ENCODE assay signal across 8 cellular contexts in genomic region chr3:50259432-50260026, GRCh38. TPM values are rescaled to one million over a fixed set of nuclear protein-coding genes. Genes with fewer than 3 reads are reported as not detected.
A peak's percentile ranks its signal among the peaks of the same experiment; 100 is the strongest.
DNase-seq lines count a peak whose midpoint lies in the region; ATAC-seq, FAIRE-seq and TF ChIP-seq lines count a peak whose summit lies in the region.

No MANE protein-coding gene starts in this region.

- H3K27ac ChIP-seq in GM23248, result peak overlapping the region; percentile 53
- peak overlapping the region; percentile 93 for H3K27ac ChIP-seq in VCaP
- H3K27ac ChIP-seq in HepG2 (ENCODE audit: extremely low read length, insufficient read depth, low read length), result peak overlapping the region; percentile 99
- H3K27ac ChIP-seq in uterus, result peak overlapping the region; percentile 97 to 99

- no TSS peak for BruUV-seq in Calu3 (replicated peaks; lab: Mats Ljungman, UMichigan)
- BruUV-seq in HepG2 (replicated peaks; lab: Mats Ljungman, UMichigan), result TSS peak; percentile 36

- H3K4me1 Mint-ChIP-seq in Calu3 (ENCODE audit: low read depth, unreplicated experiment), result peaks cover 9% of the 10 kb centered on the region

- POLR2A ChIA-PET in HepG2 (lab: Yijun Ruan, JAX), result interaction anchor here (0.6 to 8.0 kb wide), 26 partner anchors 8 to 78 kb away, joined by 3 to 155 read pairs (median 8); partner anchors contain the start of genes GNAI2, HYAL1, HYAL2 and HYAL3

- H3K4me1 ChIP-seq in GM23248 (ENCODE audit: insufficient read depth) (peaks cover 13% of the 10 kb centered on the region), HepG2 (ENCODE audit: insufficient read depth, low read length) (peaks cover 53% of the 10 kb centered on the region), uterus (peaks cover 0 to 20% of the 10 kb centered on the region in 2 donors), BE2C (peaks cover 4% of the 10 kb centered on the region)

- no peak for TF ChIP-seq POLR2A in HepG2 (IDR thresholded peaks at IDR 0.05; ENCODE audit: insufficient read depth in 1 of 2, low read depth in 2 of 2, low read length in 2 of 2)
- no peak for TF ChIP-seq POLR2A in uterus (IDR thresholded peaks at IDR 0.05)

- H3K27me3 Mint-ChIP-seq in Calu3 (ENCODE audit: unreplicated experiment), result no peaks in the 10 kb centered on the region

- H4K20me1 ChIP-seq in GM23248 (ENCODE audit: insufficient read depth), result no peaks in the 10 kb centered on the region
- no peaks in the 10 kb centered on the region for H4K20me1 ChIP-seq in HepG2 (ENCODE audit: insufficient read depth, low read length)

- CTCF ChIA-PET in Calu3 (lab: Charles Lee) (interaction anchor here (0.6 to 1.2 kb wide), 11 partner anchors 10 to 222 kb away, joined by 3 to 14 read pairs (median 5); partner anchors contain the start of genes GNAI2, HYAL3, NAA80 and SEMA3B), HepG2 (lab: Yijun Ruan, JAX; ENCODE audit: low intra/inter-chr PET ratio, low total read pairs) (interaction anchor here (1.3 to 3.0 kb wide), 2 partner anchors 13 to 67 kb away, joined by 4 to 81 read pairs; no protein-coding TSS in a partner anchor)

- in situ Hi-C loops in GM23248 (cut with MboI) (no loop called here), HepG2 (cut with HindIII; ENCODE audit: extremely low pct_ligation_motif_present, low pct_unique_long_range_greater_than_20kb) (loop anchor here (5.0 kb wide), 1 partner anchor 63 kb away; the partner anchor contains the start of gene HYAL2)

- DNase-seq in Calu3, result no peak
- no peak for DNase-seq in GM23248
- DNase-seq in HepG2 (ENCODE audit: low spot score), result no peak
- DNase-seq in uterus, result no peak
- no peak for DNase-seq in BE2C
- no peak for DNase-seq in activated CD4-positive, alpha-beta T cell treated with anti-CD3 and anti-CD28 coated beads, Interleukin-2, amount 50 U/mL, for 4 hours

- ATAC-seq in HepG2 (peak; percentile 0; the same call in 2 of the 3 replicates), HG02763 (IDR thresholded peaks at IDR 0.05; ENCODE audit: unreplicated experiment) (no peak)

- TF ChIP-seq RAD21 in HepG2 (CRISPR knock-in tag; IDR thresholded peaks at IDR 0.05), result no peak

- peaks cover 13% of the 10 kb centered on the region for H3K36me3 ChIP-seq in GM23248 (ENCODE audit: low read depth)
- H3K36me3 ChIP-seq in HepG2 (replicated peaks in 1 of 2; ENCODE audit: control insufficient read depth in 1 of 2, insufficient read depth in 2 of 2, low read length in 2 of 2), result peaks cover 13 to 26% of the 10 kb centered on the region in 2 experiments
- H3K36me3 ChIP-seq in uterus, result no peaks in the 10 kb centered on the region
- peaks cover 4% of the 10 kb centered on the region for H3K36me3 ChIP-seq in BE2C

- TF ChIP-seq CTCF in Calu3 (IDR thresholded peaks at IDR 0.05; ENCODE audit: unreplicated experiment) (no peak), VCaP (conservative IDR thresholded peaks at IDR 0.05) (no peak), HepG2 (CRISPR knock-in tag; IDR thresholded peaks at IDR 0.05) (no peak), uterus (IDR thresholded peaks at IDR 0.05) (no peak), BE2C (IDR thresholded peaks at IDR 0.05; ENCODE audit: low read depth, low read length) (no peak)

- H2AFZ ChIP-seq in GM23248 (no peak overlapping the region), HepG2 (ENCODE audit: low read length) (no peak overlapping the region)

- H3K27ac Mint-ChIP-seq in Calu3 (ENCODE audit: unreplicated experiment), result peak overlapping the region; percentile 77

- H3K9ac ChIP-seq in GM23248, result peak overlapping the region; percentile 84
- H3K9ac ChIP-seq in HepG2 (ENCODE audit: insufficient read depth, low read depth, low read length), result peak overlapping the region; percentile 94

- peaks cover 48% of the 10 kb centered on the region for H3K36me3 Mint-ChIP-seq in Calu3 (ENCODE audit: insufficient read depth, unreplicated experiment)

- peaks cover 6% of the 10 kb centered on the region; the same call in 1 of the 2 replicates for H3F3A ChIP-seq in GM23248 (ENCODE audit: insufficient read depth)

- H3K79me2 ChIP-seq in GM23248 (ENCODE audit: insufficient read depth), result peaks cover 29% of the 10 kb centered on the region
- peaks cover 12% of the 10 kb centered on the region for H3K79me2 ChIP-seq in HepG2 (ENCODE audit: insufficient read depth, low read length)

- no peak overlapping the region for H3K4me3 ChIP-seq in GM23248
- peak overlapping the region; percentile 18 to 76 (median 24) for H3K4me3 ChIP-seq in HepG2 (replicated peaks in 1 of 3; ENCODE audit: insufficient read depth in 1 of 3, low read depth in 2 of 3, low read length in 3 of 3)
- H3K4me3 ChIP-seq in uterus, result peak overlapping the region in 1 of 2 donors; percentile 48
- H3K4me3 ChIP-seq in BE2C (ENCODE audit: low read depth, low read length), result no peak overlapping the region

- H3K4me3 Mint-ChIP-seq in Calu3 (ENCODE audit: low read depth, unreplicated experiment), result peak overlapping the region; percentile 54

- WGBS in GM23248 (ENCODE audit: low coverage in 1 of 2, low lambda C conversion rate in 2 of 2, missing lambda C conversion rate in 2 of 2), 2 experiments, result 58 to 64% methylated on average over 18 of the region's 18 CpGs
- WGBS in HepG2 (ENCODE audit: low lambda C conversion rate), result 57% methylated on average over 14 of the region's 18 CpGs

- no peak for TF ChIP-seq EP300 in HepG2 (IDR thresholded peaks at IDR 0.05; ENCODE audit: low read depth in 2 of 2, low read length in 2 of 2)
- no peak for TF ChIP-seq EP300 in HepG2 (CRISPR knock-in tag; IDR thresholded peaks at IDR 0.05; ENCODE audit: borderline replicate concordance)

- FAIRE-seq in HepG2 (lab: Jason Lieb, UNC), result no peak

- intact Hi-C loops in Calu3 (cut with micrococcal nuclease; ENCODE audit: unreplicated experiment) (no loop called here), HepG2 (cut with micrococcal nuclease; ENCODE audit: unreplicated experiment) (loop anchor here (1.0 to 5.0 kb wide), 2 partner anchors 14 to 43 kb away; partner anchors contain the start of gene HYAL1), uterus (cut with DNase I; ENCODE audit: low total_unique reads) (no loop called here)

- H3K27me3 ChIP-seq in GM23248 (replicated peaks; ENCODE audit: insufficient read depth), result no peaks in the 10 kb centered on the region
- no peaks in the 10 kb centered on the region for H3K27me3 ChIP-seq in HepG2 (ENCODE audit: control insufficient read depth in 1 of 2, insufficient read depth in 2 of 2, low read length in 2 of 2)
- H3K27me3 ChIP-seq in uterus, result no peaks in the 10 kb centered on the region
- H3K27me3 ChIP-seq in BE2C, result no peaks in the 10 kb centered on the region

- H3K9me3 Mint-ChIP-seq in Calu3 (ENCODE audit: low read depth, unreplicated experiment), result no peaks in the 10 kb centered on the region

- H3K9me3 ChIP-seq in GM23248 (ENCODE audit: low read depth) (no peaks in the 10 kb centered on the region), HepG2 (ENCODE audit: low read length) (no peaks in the 10 kb centered on the region), uterus (no peaks in the 10 kb centered on the region), BE2C (no peaks in the 10 kb centered on the region)

- H3K9me2 ChIP-seq in GM23248 (ENCODE audit: insufficient read depth), result no peaks in the 10 kb centered on the region

- H3K4me2 ChIP-seq in GM23248 (ENCODE audit: unreplicated experiment), result no peak overlapping the region
- H3K4me2 ChIP-seq in HepG2 (ENCODE audit: low read depth, low read length), result peak overlapping the region; percentile 88

RNA-seq across cellular contexts. Expression of gene SEMA3B, which starts 9.4 kb away (rescaled TPM):
- total RNA-seq in Calu3 (2022), result 20.3 and 25.7 TPM in 2 replicates
- 8.8 and 13.3 TPM in 2 replicates for total RNA-seq in GM23248 (2014; rRNA removed; shearing (Covaris generic))
- polyA plus RNA-seq in GM23248 (2016; fragmentation: Nextera tagmentation; extraction: Ambion mirVana), result 7.6 and 8.4 TPM in 2 replicates
- 25.6 and 93.2 TPM in 2 replicates for total RNA-seq in HepG2 (2016; rRNA removed; fragmentation: Illumina TruSeq; extraction: Trizol)
- 12.3 and 13.3 TPM in 2 replicates for total RNA-seq in HepG2 (2016; cell fraction: cytosol; rRNA removed; fragmentation: Illumina TruSeq; extraction: Trizol; ENCODE audit: low read depth)
- total RNA-seq in HepG2 (2016; cell fraction: insoluble cytoplasmic fraction; rRNA removed; fragmentation: Illumina TruSeq; extraction: Trizol), result 23.5 and 94.1 TPM in 2 replicates
- total RNA-seq in HepG2 (2016; cell fraction: membrane; rRNA removed; fragmentation: Illumina TruSeq; extraction: Trizol), result 18.0 and 19.0 TPM in 2 replicates
- 106 and 120 TPM in 2 replicates for total RNA-seq in HepG2 (2016; cell fraction: nucleus; rRNA removed; fragmentation: Illumina TruSeq; extraction: Trizol)
- polyA plus RNA-seq in HepG2 (2011; rRNA removed), result 158 and 173 TPM in 2 replicates
- 99.8 and 199 TPM in 2 replicates for polyA plus RNA-seq in HepG2 (2011; cell fraction: cytosol; rRNA removed)
- polyA plus RNA-seq in HepG2 (2011; cell fraction: nucleus; rRNA removed), result 824 and 1,487 TPM in 2 replicates
- polyA plus RNA-seq in HepG2 (2012), result 48.8 and 75.5 TPM in 2 replicates
- polyA plus RNA-seq in HepG2 (2016; cell fraction: cytosol; fragmentation: Illumina TruSeq; extraction: Trizol; ENCODE audit: low read depth), result 10.5 and 10.8 TPM in 2 replicates
- 26.4 and 37.1 TPM in 2 replicates for polyA plus RNA-seq in HepG2 (2016; cell fraction: insoluble cytoplasmic fraction; fragmentation: Illumina TruSeq; extraction: Trizol; ENCODE audit: low read depth)
- 15.3 and 17.6 TPM in 2 replicates for polyA plus RNA-seq in HepG2 (2016; cell fraction: membrane; fragmentation: Illumina TruSeq; extraction: Trizol; ENCODE audit: low read depth)
- 390 and 409 TPM in 2 replicates for polyA plus RNA-seq in HepG2 (2016; cell fraction: nucleus; fragmentation: Illumina TruSeq; extraction: Trizol; ENCODE audit: insufficient read depth, low read depth)
- polyA minus RNA-seq in HepG2 (2011; rRNA and poly(A)+ RNA removed; ENCODE audit: low replicate concordance), result 84.6 and 160 TPM in 2 replicates
- polyA minus RNA-seq in HepG2 (2011; cell fraction: cytosol; rRNA and poly(A)+ RNA removed), result 55.4 and 70.0 TPM in 2 replicates
- 81.1 and 108 TPM in 2 replicates for polyA minus RNA-seq in HepG2 (2011; cell fraction: nucleus; rRNA and poly(A)+ RNA removed)
- 100 to 1,000 TPM in 1 of 4 donors, 10 to 100 TPM in 3; 24.1 to 113 (median 77.2) TPM for total RNA-seq in uterus
- polyA plus RNA-seq in BE2C (2012; ENCODE audit: insufficient read depth, insufficient read length, low read depth), result 1.5 TPM

RNA-seq across cellular contexts. Expression of gene LSMEM2, which starts 19.4 kb away (rescaled TPM):
- total RNA-seq in Calu3 (2022), result 0.32 TPM in 1 of 2 replicates, not detected in the other
- not detected in 2 replicates for total RNA-seq in GM23248 (2014; rRNA removed; shearing (Covaris generic))
- polyA plus RNA-seq in GM23248 (2016; fragmentation: Nextera tagmentation; extraction: Ambion mirVana), result not detected in 2 replicates
- 0.07 TPM in 1 of 2 replicates, not detected in the other for total RNA-seq in HepG2 (2016; rRNA removed; fragmentation: Illumina TruSeq; extraction: Trizol)
- not detected in 2 replicates for total RNA-seq in HepG2 (2016; cell fraction: cytosol; rRNA removed; fragmentation: Illumina TruSeq; extraction: Trizol; ENCODE audit: low read depth)
- 0.06 TPM in 1 of 2 replicates, not detected in the other for total RNA-seq in HepG2 (2016; cell fraction: insoluble cytoplasmic fraction; rRNA removed; fragmentation: Illumina TruSeq; extraction: Trizol)
- total RNA-seq in HepG2 (2016; cell fraction: membrane; rRNA removed; fragmentation: Illumina TruSeq; extraction: Trizol), result not detected in 2 replicates
- 0.25 TPM in 1 of 2 replicates, not detected in the other for total RNA-seq in HepG2 (2016; cell fraction: nucleus; rRNA removed; fragmentation: Illumina TruSeq; extraction: Trizol)
- 0.41 and 0.44 TPM in 2 replicates for polyA plus RNA-seq in HepG2 (2011; rRNA removed)
- polyA plus RNA-seq in HepG2 (2011; cell fraction: cytosol; rRNA removed), result 0.08 and 0.15 TPM in 2 replicates
- 1.3 and 2.1 TPM in 2 replicates for polyA plus RNA-seq in HepG2 (2011; cell fraction: nucleus; rRNA removed)
- 0.17 and 0.37 TPM in 2 replicates for polyA plus RNA-seq in HepG2 (2012)
- polyA plus RNA-seq in HepG2 (2016; cell fraction: cytosol; fragmentation: Illumina TruSeq; extraction: Trizol; ENCODE audit: low read depth), result not detected in 2 replicates
- not detected in 2 replicates for polyA plus RNA-seq in HepG2 (2016; cell fraction: insoluble cytoplasmic fraction; fragmentation: Illumina TruSeq; extraction: Trizol; ENCODE audit: low read depth)
- polyA plus RNA-seq in HepG2 (2016; cell fraction: membrane; fragmentation: Illumina TruSeq; extraction: Trizol; ENCODE audit: low read depth), result not detected in 2 replicates
- 0.42 TPM in 1 of 2 replicates, not detected in the other for polyA plus RNA-seq in HepG2 (2016; cell fraction: nucleus; fragmentation: Illumina TruSeq; extraction: Trizol; ENCODE audit: insufficient read depth, low read depth)
- 0.09 and 0.34 TPM in 2 replicates for polyA minus RNA-seq in HepG2 (2011; rRNA and poly(A)+ RNA removed; ENCODE audit: low replicate concordance)
- not detected in 2 replicates for polyA minus RNA-seq in HepG2 (2011; cell fraction: cytosol; rRNA and poly(A)+ RNA removed)
- 0.90 TPM in 1 of 2 replicates, not detected in the other for polyA minus RNA-seq in HepG2 (2011; cell fraction: nucleus; rRNA and poly(A)+ RNA removed)
- total RNA-seq in uterus, result 1 to 10 TPM in 1 of 4 donors, under 1 TPM in 1, not detected in 2; 0.90 to 1.5 TPM
- not detected for polyA plus RNA-seq in BE2C (2012; ENCODE audit: insufficient read depth, insufficient read length, low read depth)

RNA-seq across cellular contexts. Expression of gene GNAI2, which starts 23.5 kb away (rescaled TPM):
- 92.5 and 102 TPM in 2 replicates for total RNA-seq in Calu3 (2022)
- total RNA-seq in GM23248 (2014; rRNA removed; shearing (Covaris generic)), result 393 and 427 TPM in 2 replicates
- 424 and 426 TPM in 2 replicates for polyA plus RNA-seq in GM23248 (2016; fragmentation: Nextera tagmentation; extraction: Ambion mirVana)
- 34.5 and 51.1 TPM in 2 replicates for total RNA-seq in HepG2 (2016; rRNA removed; fragmentation: Illumina TruSeq; extraction: Trizol)
- total RNA-seq in HepG2 (2016; cell fraction: cytosol; rRNA removed; fragmentation: Illumina TruSeq; extraction: Trizol; ENCODE audit: low read depth), result 26.6 and 32.1 TPM in 2 replicates
- total RNA-seq in HepG2 (2016; cell fraction: insoluble cytoplasmic fraction; rRNA removed; fragmentation: Illumina TruSeq; extraction: Trizol), result 33.4 and 51.3 TPM in 2 replicates
- 43.7 and 48.0 TPM in 2 replicates for total RNA-seq in HepG2 (2016; cell fraction: membrane; rRNA removed; fragmentation: Illumina TruSeq; extraction: Trizol)
- total RNA-seq in HepG2 (2016; cell fraction: nucleus; rRNA removed; fragmentation: Illumina TruSeq; extraction: Trizol), result 26.6 and 32.5 TPM in 2 replicates
- polyA plus RNA-seq in HepG2 (2011; rRNA removed), result 66.1 and 66.2 TPM in 2 replicates
- 64.5 and 77.2 TPM in 2 replicates for polyA plus RNA-seq in HepG2 (2011; cell fraction: cytosol; rRNA removed)
- polyA plus RNA-seq in HepG2 (2011; cell fraction: nucleus; rRNA removed), result 39.4 and 42.6 TPM in 2 replicates
- polyA plus RNA-seq in HepG2 (2012), result 25.4 and 25.9 TPM in 2 replicates
- 37.3 and 42.8 TPM in 2 replicates for polyA plus RNA-seq in HepG2 (2016; cell fraction: cytosol; fragmentation: Illumina TruSeq; extraction: Trizol; ENCODE audit: low read depth)
- 57.1 and 66.6 TPM in 2 replicates for polyA plus RNA-seq in HepG2 (2016; cell fraction: insoluble cytoplasmic fraction; fragmentation: Illumina TruSeq; extraction: Trizol; ENCODE audit: low read depth)
- 69.3 and 71.1 TPM in 2 replicates for polyA plus RNA-seq in HepG2 (2016; cell fraction: membrane; fragmentation: Illumina TruSeq; extraction: Trizol; ENCODE audit: low read depth)
- 73.5 and 75.3 TPM in 2 replicates for polyA plus RNA-seq in HepG2 (2016; cell fraction: nucleus; fragmentation: Illumina TruSeq; extraction: Trizol; ENCODE audit: insufficient read depth, low read depth)
- polyA minus RNA-seq in HepG2 (2011; rRNA and poly(A)+ RNA removed; ENCODE audit: low replicate concordance), result 111 and 236 TPM in 2 replicates
- polyA minus RNA-seq in HepG2 (2011; cell fraction: cytosol; rRNA and poly(A)+ RNA removed), result 26.0 and 26.4 TPM in 2 replicates
- 16.4 and 20.0 TPM in 2 replicates for polyA minus RNA-seq in HepG2 (2011; cell fraction: nucleus; rRNA and poly(A)+ RNA removed)
- total RNA-seq in uterus, result 100 to 1,000 TPM; 123 to 325 (median 173) TPM
- polyA plus RNA-seq in BE2C (2012; ENCODE audit: insufficient read depth, insufficient read length, low read depth), result 107 TPM

RNA-seq across cellular contexts. Expression of gene IFRD2, which starts 32.7 kb away (rescaled TPM):
- total RNA-seq in Calu3 (2022), result 121 TPM in 2 replicates
- 86.6 and 90.2 TPM in 2 replicates for total RNA-seq in GM23248 (2014; rRNA removed; shearing (Covaris generic))
- 85.4 and 90.6 TPM in 2 replicates for polyA plus RNA-seq in GM23248 (2016; fragmentation: Nextera tagmentation; extraction: Ambion mirVana)
- total RNA-seq in HepG2 (2016; rRNA removed; fragmentation: Illumina TruSeq; extraction: Trizol), result 81.4 and 96.1 TPM in 2 replicates
- total RNA-seq in HepG2 (2016; cell fraction: cytosol; rRNA removed; fragmentation: Illumina TruSeq; extraction: Trizol; ENCODE audit: low read depth), result 66.4 and 85.9 TPM in 2 replicates
- total RNA-seq in HepG2 (2016; cell fraction: insoluble cytoplasmic fraction; rRNA removed; fragmentation: Illumina TruSeq; extraction: Trizol), result 79.0 and 101 TPM in 2 replicates
- total RNA-seq in HepG2 (2016; cell fraction: membrane; rRNA removed; fragmentation: Illumina TruSeq; extraction: Trizol), result 126 and 147 TPM in 2 replicates
- total RNA-seq in HepG2 (2016; cell fraction: nucleus; rRNA removed; fragmentation: Illumina TruSeq; extraction: Trizol), result 83.9 and 92.3 TPM in 2 replicates
- 32.8 and 43.1 TPM in 2 replicates for polyA plus RNA-seq in HepG2 (2011; rRNA removed)
- 29.8 and 39.8 TPM in 2 replicates for polyA plus RNA-seq in HepG2 (2011; cell fraction: cytosol; rRNA removed)
- polyA plus RNA-seq in HepG2 (2011; cell fraction: nucleus; rRNA removed), result 174 and 179 TPM in 2 replicates
- 38.5 and 48.9 TPM in 2 replicates for polyA plus RNA-seq in HepG2 (2012)
- 54.5 and 72.4 TPM in 2 replicates for polyA plus RNA-seq in HepG2 (2016; cell fraction: cytosol; fragmentation: Illumina TruSeq; extraction: Trizol; ENCODE audit: low read depth)
- 62.4 and 77.5 TPM in 2 replicates for polyA plus RNA-seq in HepG2 (2016; cell fraction: insoluble cytoplasmic fraction; fragmentation: Illumina TruSeq; extraction: Trizol; ENCODE audit: low read depth)
- polyA plus RNA-seq in HepG2 (2016; cell fraction: membrane; fragmentation: Illumina TruSeq; extraction: Trizol; ENCODE audit: low read depth), result 89.6 and 91.5 TPM in 2 replicates
- polyA plus RNA-seq in HepG2 (2016; cell fraction: nucleus; fragmentation: Illumina TruSeq; extraction: Trizol; ENCODE audit: insufficient read depth, low read depth), result 124 and 130 TPM in 2 replicates
- polyA minus RNA-seq in HepG2 (2011; rRNA and poly(A)+ RNA removed; ENCODE audit: low replicate concordance), result 61.7 and 107 TPM in 2 replicates
- polyA minus RNA-seq in HepG2 (2011; cell fraction: cytosol; rRNA and poly(A)+ RNA removed), result 15.9 and 21.4 TPM in 2 replicates
- polyA minus RNA-seq in HepG2 (2011; cell fraction: nucleus; rRNA and poly(A)+ RNA removed), result 46.6 and 52.5 TPM in 2 replicates
- total RNA-seq in uterus, result 10 to 100 TPM; 14.1 to 81.5 (median 25.1) TPM
- 300 TPM for polyA plus RNA-seq in BE2C (2012; ENCODE audit: insufficient read depth, insufficient read length, low read depth)

RNA-seq across cellular contexts. Expression of gene HYAL3, which starts 39.7 kb away (rescaled TPM):
- total RNA-seq in Calu3 (2022), result 4.3 and 5.5 TPM in 2 replicates
- 3.0 and 9.6 TPM in 2 replicates for total RNA-seq in GM23248 (2014; rRNA removed; shearing (Covaris generic))
- polyA plus RNA-seq in GM23248 (2016; fragmentation: Nextera tagmentation; extraction: Ambion mirVana), result 5.7 and 7.6 TPM in 2 replicates
- total RNA-seq in HepG2 (2016; rRNA removed; fragmentation: Illumina TruSeq; extraction: Trizol), result 5.5 and 5.9 TPM in 2 replicates
- total RNA-seq in HepG2 (2016; cell fraction: cytosol; rRNA removed; fragmentation: Illumina TruSeq; extraction: Trizol; ENCODE audit: low read depth), result 3.1 and 4.0 TPM in 2 replicates
- total RNA-seq in HepG2 (2016; cell fraction: insoluble cytoplasmic fraction; rRNA removed; fragmentation: Illumina TruSeq; extraction: Trizol), result 4.8 and 6.5 TPM in 2 replicates
- 4.7 and 5.3 TPM in 2 replicates for total RNA-seq in HepG2 (2016; cell fraction: membrane; rRNA removed; fragmentation: Illumina TruSeq; extraction: Trizol)
- 4.6 and 5.5 TPM in 2 replicates for total RNA-seq in HepG2 (2016; cell fraction: nucleus; rRNA removed; fragmentation: Illumina TruSeq; extraction: Trizol)
- 10.4 and 12.9 TPM in 2 replicates for polyA plus RNA-seq in HepG2 (2011; rRNA removed)
- polyA plus RNA-seq in HepG2 (2011; cell fraction: cytosol; rRNA removed), result 10.7 and 17.4 TPM in 2 replicates
- 24.5 and 24.6 TPM in 2 replicates for polyA plus RNA-seq in HepG2 (2011; cell fraction: nucleus; rRNA removed)
- polyA plus RNA-seq in HepG2 (2012), result 2.2 and 2.5 TPM in 2 replicates
- 2.8 and 4.1 TPM in 2 replicates for polyA plus RNA-seq in HepG2 (2016; cell fraction: cytosol; fragmentation: Illumina TruSeq; extraction: Trizol; ENCODE audit: low read depth)
- 6.1 and 9.3 TPM in 2 replicates for polyA plus RNA-seq in HepG2 (2016; cell fraction: insoluble cytoplasmic fraction; fragmentation: Illumina TruSeq; extraction: Trizol; ENCODE audit: low read depth)
- polyA plus RNA-seq in HepG2 (2016; cell fraction: membrane; fragmentation: Illumina TruSeq; extraction: Trizol; ENCODE audit: low read depth), result 6.6 and 7.3 TPM in 2 replicates
- polyA plus RNA-seq in HepG2 (2016; cell fraction: nucleus; fragmentation: Illumina TruSeq; extraction: Trizol; ENCODE audit: insufficient read depth, low read depth), result 9.7 and 11.4 TPM in 2 replicates
- polyA minus RNA-seq in HepG2 (2011; rRNA and poly(A)+ RNA removed; ENCODE audit: low replicate concordance), result 24.0 and 60.6 TPM in 2 replicates
- 5.2 and 5.5 TPM in 2 replicates for polyA minus RNA-seq in HepG2 (2011; cell fraction: cytosol; rRNA and poly(A)+ RNA removed)
- 5.8 and 7.0 TPM in 2 replicates for polyA minus RNA-seq in HepG2 (2011; cell fraction: nucleus; rRNA and poly(A)+ RNA removed)
- 1 to 10 TPM in 3 of 4 donors, not detected in 1; 1.9 to 3.9 (median 3.3) TPM for total RNA-seq in uterus
- 4.2 TPM for polyA plus RNA-seq in BE2C (2012; ENCODE audit: insufficient read depth, insufficient read length, low read depth)

Comparison
In these comparisons a context has a peak if more than half of its experiments do, and no peak if none do; other contexts are left out.
1. H3K4me3 ChIP-seq: peak in HepG2 (3 of 3); none in GM23248 (single experiment) and BE2C (single experiment).
2. Peak in every context shown above with its lines, with median percentiles within 50 percentile points of each other: H3K27ac ChIP-seq.